Comparison of ENCODE assay signal across 1 cellular context in genomic region chr11:67029146-67029545, GRCh38.
TF ChIP-seq lines count a peak whose summit lies in the region.

No MANE protein-coding gene starts in this region.

TF ChIP-seq in GM23338, 12 proteins besides CTCF, POLR2A, EP300 and RAD21 (continued from another document):
- no peak for TF ChIP-seq REST (IDR thresholded peaks at IDR 0.05; ENCODE audit: unreplicated experiment)
